ENCODE assay signal across 8 cellular contexts in the genomic region with DNA sequence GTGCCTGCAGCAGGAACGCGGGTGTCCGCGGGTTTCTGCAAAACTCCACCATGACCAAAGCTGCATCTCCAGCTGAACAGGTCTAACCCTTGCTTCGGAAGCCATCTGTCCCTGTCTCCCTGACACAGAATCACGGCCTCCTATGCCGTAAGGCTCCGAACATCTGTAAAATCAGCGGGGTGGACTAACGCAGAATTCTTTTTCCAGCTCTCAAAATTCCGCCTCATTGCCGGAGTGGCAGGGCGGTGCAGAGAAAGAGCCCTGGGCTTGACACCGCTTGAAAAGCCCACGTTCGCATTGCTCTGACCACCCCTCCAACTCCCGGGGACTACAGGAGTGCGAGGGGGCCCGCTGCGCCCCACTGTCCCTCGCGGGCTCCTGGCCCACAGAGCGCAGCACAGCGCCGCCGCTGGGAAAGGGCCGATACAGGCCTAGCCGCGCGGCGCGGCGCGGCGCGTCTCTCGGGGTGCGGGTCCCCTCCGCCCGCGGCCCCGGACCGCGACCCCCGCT. TPM values are rescaled to one million over a fixed set of nuclear protein-coding genes. Genes with fewer than 3 reads are reported as not detected.
DNase-seq lines count a peak whose midpoint lies in the region; ATAC-seq and TF ChIP-seq lines count a peak whose summit lies in the region.

No MANE protein-coding gene starts in this region.

- peaks cover 35 to 60% (median 44%) of the 10 kb centered on the region in 3 donors for H3K4me1 Mint-ChIP-seq in T-cell
- peaks cover 52 to 71% (median 69%) of the 10 kb centered on the region in 3 donors for H3K4me1 Mint-ChIP-seq in naive B cell

- no peak for TF ChIP-seq POLR2A in erythroblast (IDR thresholded peaks at IDR 0.05; ENCODE audit: low read length)

- H3K9me3 Mint-ChIP-seq in T-cell (no peaks in the 10 kb centered on the region), naive B cell (no peaks in the 10 kb centered on the region)

- H3K27ac Mint-ChIP-seq in T-cell = peak overlapping the region in 1 of 2 donors; percentile 16
- peak overlapping the region; percentile 38 to 93 (median 92) for H3K27ac Mint-ChIP-seq in naive B cell

- POLR2A ChIA-PET in T-cell (lab: Charles Lee) = no interaction called here

- no peaks in the 10 kb centered on the region for H3K36me3 Mint-ChIP-seq in T-cell
- H3K36me3 Mint-ChIP-seq in naive B cell = no peaks in the 10 kb centered on the region

- DNase-seq in NCI-H2227 (lab: John Stamatoyannopoulos, UW; ENCODE audit: unreplicated experiment) (peak; percentile 76), NCI-H2227 treated with DMSO at 0.1 percent for 48 hours (lab: John Stamatoyannopoulos, UW) (no peak), T-cell (peak in 7 of 34 experiments; percentile 2 to 45 (median 7)), erythroblast (lab: John Stamatoyannopoulos, UW) (peak; percentile 80 to 83), naive B cell (no peak), SW 1271 (lab: John Stamatoyannopoulos, UW) (no peak)

- CTCF ChIA-PET in T-cell (lab: Charles Lee) = interaction anchor here in 1 of 2 donors (0.6 to 1.8 kb wide), 6 partner anchors 9 to 164 kb away, joined by 3 to 6 read pairs (median 4); no protein-coding TSS in a partner anchor

- peak overlapping the region; percentile 81 to 88 (median 82) for H3K4me3 Mint-ChIP-seq in T-cell
- peak overlapping the region; percentile 89 to 97 (median 91) for H3K4me3 Mint-ChIP-seq in naive B cell

- H3K27me3 Mint-ChIP-seq in T-cell = no peaks in the 10 kb centered on the region
- no peaks in the 10 kb centered on the region for H3K27me3 Mint-ChIP-seq in naive B cell

- ATAC-seq in GM19463 (IDR thresholded peaks at IDR 0.05; ENCODE audit: unreplicated experiment) = peak; percentile 55
- peak; percentile 42 for ATAC-seq in HG03460 (IDR thresholded peaks at IDR 0.05; ENCODE audit: unreplicated experiment)
- peak; percentile 77 to 79 (median 78) for ATAC-seq in T-cell (replicated peaks in 1 of 4)
- peak; percentile 65 to 67 for ATAC-seq in naive B cell (ENCODE audit: low read depth in 2 of 2)

RNA-seq across cellular contexts. Expression of a gene that starts 0.4 kb away (rescaled TPM):
- total RNA-seq in T-cell = 1 to 10 TPM; 4.4 to 5.8 (median 4.6) TPM
- polyA plus RNA-seq in naive B cell (ENCODE audit: low read depth in 6 of 6) = 10 to 100 TPM in 1 of 6 donors, 1 to 10 TPM in 5; 1.2 to 11.9 (median 6.1) TPM

Comparison
In these comparisons a context has a peak if more than half of its experiments do, and no peak if none do; other contexts are left out.
1. DNase-seq: peak in NCI-H2227 (single experiment) and erythroblast (2 of 2); none in NCI-H2227 treated with DMSO at 0.1 percent for 48 hours (single experiment), naive B cell (single experiment) and SW 1271 (0 of 2).
2. Peak in every context shown above with its lines, with median percentiles within 50 percentile points of each other: ATAC-seq.